ENCODE assay signal across 18 cellular contexts in genomic region chrX:21166302-21166982, GRCh38.
DNase-seq lines count a peak whose midpoint lies in the region; ATAC-seq and TF ChIP-seq lines count a peak whose summit lies in the region.
"Had no signal": no experiment of that assay in that cellular context is flagged by ENCODE, and none has a peak within 500 bp of the region (broad histone marks: within the 10 kb centered on the region; RNA-seq: fewer than 3 reads in every experiment).

No MANE protein-coding gene starts in this region.

- in situ Hi-C loops in transverse colon (cut with MboI; ENCODE audit: low pct_ligation_motif_present in 1 of 4, low pct_unique_long_range_greater_than_20kb in 1 of 4, low sequenced_read_pairs in 3 of 4) = no loop called here

- H3K27ac Mint-ChIP-seq in WTC11 = peak overlapping the region; percentile 70
- no peak overlapping the region for H3K27ac Mint-ChIP-seq in stimulated activated memory B cell treated with anti-CD40 and anti-IgM and Interleukin-4, amounts not matched to agents 10 μg/mL and 1 μg/mL and 100 μg/mL, for 72 hours
- H3K27ac Mint-ChIP-seq: activated naive CD4-positive, alpha-beta T cell treated with anti-CD3 and anti-CD28 coated beads, Interleukin-2, amount 50 U/mL, for 72 hours; neural progenitor cell had no signal

- H3K36me3 ChIP-seq in cardiac muscle cell (no peaks in the 10 kb centered on the region), transverse colon (no peaks in the 10 kb centered on the region)
- H3K36me3 ChIP-seq: neural progenitor cell, tibial nerve had no signal

- no peaks in the 10 kb centered on the region for H3K9me3 Mint-ChIP-seq in WTC11
- no peaks in the 10 kb centered on the region for H3K9me3 Mint-ChIP-seq in stimulated activated memory B cell treated with anti-CD40 and anti-IgM and Interleukin-4, amounts not matched to agents 10 μg/mL and 1 μg/mL and 100 μg/mL, for 72 hours
- H3K9me3 Mint-ChIP-seq: activated naive CD4-positive, alpha-beta T cell treated with anti-CD3 and anti-CD28 coated beads, Interleukin-2, amount 50 U/mL, for 72 hours; neural progenitor cell had no signal

- no peak for TF ChIP-seq POLR2A in transverse colon (IDR thresholded peaks at IDR 0.05)

- TF ChIP-seq CTCF in cardiac muscle cell (IDR thresholded peaks at IDR 0.05; ENCODE audit: low read depth, low read length) = no peak
- no peak for TF ChIP-seq CTCF in WTC11 (IDR thresholded peaks at IDR 0.05)
- TF ChIP-seq CTCF in transverse colon (IDR thresholded peaks at IDR 0.05) = no peak

- no peaks in the 10 kb centered on the region; the same call in 1 of the 2 replicates for H3K27me3 Mint-ChIP-seq in WTC11 (ENCODE audit: low read depth)
- H3K27me3 Mint-ChIP-seq in stimulated activated memory B cell treated with anti-CD40 and anti-IgM and Interleukin-4, amounts not matched to agents 10 μg/mL and 1 μg/mL and 100 μg/mL, for 72 hours = no peaks in the 10 kb centered on the region

- H3K27ac ChIP-seq in cardiac muscle cell = peak overlapping the region; percentile 48
- no peak overlapping the region for H3K27ac ChIP-seq in transverse colon
- H3K27ac ChIP-seq: neural progenitor cell, tibial nerve, VCaP had no signal

- H3K4me3 Mint-ChIP-seq in WTC11 = no peak overlapping the region
- no peak overlapping the region for H3K4me3 Mint-ChIP-seq in stimulated activated memory B cell treated with anti-CD40 and anti-IgM and Interleukin-4, amounts not matched to agents 10 μg/mL and 1 μg/mL and 100 μg/mL, for 72 hours
- H3K4me3 Mint-ChIP-seq: neural progenitor cell had no signal

- H3K27me3 ChIP-seq in cardiac muscle cell (no peaks in the 10 kb centered on the region), transverse colon (no peaks in the 10 kb centered on the region)
- H3K27me3 ChIP-seq: neural progenitor cell, tibial nerve had no signal

- POLR2A ChIA-PET in WTC11 (lab: Charles Lee) = no interaction called here

- peak; percentile 14 to 16 for DNase-seq in cardiac muscle cell (ENCODE audit: low read depth in 1 of 2, low spot score in 1 of 2)
- DNase-seq in left cardiac atrium = no peak
- no peak for DNase-seq in WTC11 (ENCODE audit: low spot score)
- peak; percentile 51 for DNase-seq in glomerular visceral epithelial cell (ENCODE audit: extremely low spot score)
- DNase-seq in transverse colon = no peak
- no peak for DNase-seq in activated CD4-positive, CD25-positive, alpha-beta regulatory T cell treated with anti-CD3 and anti-CD28 coated beads, Interleukin-2, amount 50 U/mL, for 72 hours
- DNase-seq: DMS153; KG1; left ventricle myocardium superior; NCI-H1694 treated with DMSO at 0.1 percent for 48 hours; stimulated activated CD4-positive, alpha-beta T cell treated with anti-CD3 and anti-CD28 coated beads, Interleukin-12 subunit alpha, Interleukin-12 subunit beta, amount 100 ng/mL, for 4 hours had no signal

- H3K9me3 ChIP-seq in cardiac muscle cell (ENCODE audit: low read depth) (no peaks in the 10 kb centered on the region), transverse colon (no peaks in the 10 kb centered on the region)
- H3K9me3 ChIP-seq: tibial nerve had no signal

- no peaks in the 10 kb centered on the region for H3K36me3 Mint-ChIP-seq in WTC11
- no peaks in the 10 kb centered on the region for H3K36me3 Mint-ChIP-seq in stimulated activated memory B cell treated with anti-CD40 and anti-IgM and Interleukin-4, amounts not matched to agents 10 μg/mL and 1 μg/mL and 100 μg/mL, for 72 hours
- H3K36me3 Mint-ChIP-seq: activated naive CD4-positive, alpha-beta T cell treated with anti-CD3 and anti-CD28 coated beads, Interleukin-2, amount 50 U/mL, for 72 hours; neural progenitor cell had no signal

- ATAC-seq in left cardiac atrium (no peak), WTC11 (peak; percentile 44; the same call in 1 of the 2 replicates), GM21786 (IDR thresholded peaks at IDR 0.05; ENCODE audit: unreplicated experiment) (no peak)
- no peak for ATAC-seq in stimulated activated memory B cell treated with anti-CD40 and anti-IgM and Interleukin-4, amounts not matched to agents 10 μg/mL and 1 μg/mL and 100 μg/mL, for 72 hours
- ATAC-seq: activated naive CD4-positive, alpha-beta T cell treated with anti-CD3 and anti-CD28 coated beads, Interleukin-2, amount 50 U/mL, for 72 hours; GM12878; left ventricle myocardium superior had no signal

- H3K4me1 ChIP-seq in cardiac muscle cell (ENCODE audit: low read depth) (no peaks in the 10 kb centered on the region), transverse colon (no peaks in the 10 kb centered on the region)
- H3K4me1 ChIP-seq: tibial nerve had no signal

- peaks cover 10% of the 10 kb centered on the region for H3K4me1 Mint-ChIP-seq in WTC11
- H3K4me1 Mint-ChIP-seq in stimulated activated memory B cell treated with anti-CD40 and anti-IgM and Interleukin-4, amounts not matched to agents 10 μg/mL and 1 μg/mL and 100 μg/mL, for 72 hours = no peaks in the 10 kb centered on the region
- H3K4me1 Mint-ChIP-seq: neural progenitor cell had no signal

- intact Hi-C loops in left cardiac atrium (cut with DNase I) (no loop called here), transverse colon (cut with DNase I; ENCODE audit: low total_unique reads) (no loop called here)

- no peak for TF ChIP-seq EP300 in transverse colon (IDR thresholded peaks at IDR 0.05; ENCODE audit: low read depth)

- CTCF ChIA-PET in WTC11 (lab: Charles Lee) = no interaction called here

- 28 to 52% methylated on average over 3 to 4 of the region's 4 CpGs for WGBS in transverse colon (ENCODE audit: low coverage in 1 of 2), 2 donors

- H3K4me3 ChIP-seq in cardiac muscle cell (no peak overlapping the region), transverse colon (no peak overlapping the region)
- H3K4me3 ChIP-seq: GM12878, neural progenitor cell, tibial nerve had no signal

TF ChIP-seq in WTC11, 78 proteins besides CTCF, POLR2A, EP300 and RAD21:
- TF ChIP-seq ZNF317 (CRISPR knock-in tag; IDR thresholded peaks at IDR 0.05; ENCODE audit: borderline replicate concordance, low read depth) (no peak), ZNF263 (CRISPR knock-in tag; IDR thresholded peaks at IDR 0.05; ENCODE audit: low read depth) (no peak), GABPB1 (CRISPR knock-in tag; IDR thresholded peaks at IDR 0.05) (no peak), USF2 (CRISPR knock-in tag; IDR thresholded peaks at IDR 0.05) (no peak), ZNF138 (CRISPR knock-in tag; conservative IDR thresholded peaks at IDR 0.05) (no peak)

Comparison
In these comparisons a context has a peak if more than half of its experiments do, and no peak if none do; other contexts are left out.
1. DNase-seq: peak in cardiac muscle cell (2 of 2) and glomerular visceral epithelial cell (single experiment); none in left cardiac atrium (single experiment), WTC11 (single experiment), transverse colon (single experiment) and activated CD4-positive, CD25-positive, alpha-beta regulatory T cell treated with anti-CD3 and anti-CD28 coated beads, Interleukin-2, amount 50 U/mL, for 72 hours (single experiment).